ENCODE assay signal across 18 cellular contexts in the genomic region with DNA sequence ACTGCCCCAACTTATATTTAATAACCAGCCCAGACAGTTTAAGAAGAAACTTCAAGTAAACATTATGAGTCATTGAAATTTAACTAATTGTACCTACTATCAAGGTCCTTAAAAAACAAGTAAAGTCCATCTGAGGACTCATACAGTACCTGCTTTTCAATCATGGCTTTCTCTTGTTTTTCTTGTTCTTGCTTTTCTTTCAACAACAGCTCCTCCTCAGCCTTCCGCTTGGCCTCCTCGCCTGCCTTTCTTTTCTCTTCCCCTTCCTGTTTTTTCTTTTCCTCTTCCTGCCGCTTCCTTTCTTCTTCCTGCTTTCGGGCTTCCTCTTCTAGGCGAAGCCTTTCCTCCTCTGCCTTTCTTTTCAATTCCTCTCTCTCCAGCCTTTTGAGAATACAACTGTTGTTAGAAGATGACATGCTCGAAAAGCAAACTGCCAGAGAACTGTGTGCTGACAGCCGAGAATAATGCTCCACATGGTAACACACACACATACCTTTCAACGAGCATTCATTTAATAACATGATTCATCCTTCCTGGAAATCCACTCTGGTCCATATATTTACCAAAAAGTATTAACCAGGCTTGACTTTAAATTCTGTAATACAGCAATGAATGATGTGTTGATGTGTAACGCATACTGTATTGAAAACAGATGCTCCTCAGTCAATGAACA.
"Had no signal": no experiment of that assay in that cellular context is flagged by ENCODE, and none has a peak within 500 bp of the region (broad histone marks: within the 10 kb centered on the region; RNA-seq: fewer than 3 reads in every experiment).

No MANE protein-coding gene starts in this region.

- H3K4me3 ChIP-seq: gastrocnemius medialis, lung, sigmoid colon, spleen, thyroid gland had no signal

- ATAC-seq: activated naive CD4-positive, alpha-beta T cell treated with anti-CD3 and anti-CD28 coated beads, Interleukin-2, amount 50 U/mL, for 72 hours; gastrocnemius medialis had no signal

- H3K27me3 ChIP-seq: gastrocnemius medialis, sigmoid colon, spleen, thyroid gland had no signal

- DNase-seq: activated CD4-positive, alpha-beta T cell treated with anti-CD3 and anti-CD28 coated beads for 1 hour; activated gamma-delta T cell treated with Interleukin-2 at 50 U/mL for 16 hours; amygdala; caudate nucleus; gastrocnemius medialis; head of caudate nucleus; midbrain; nephron progenitor cell; occipital lobe; posterior cingulate gyrus; sigmoid colon; spleen; stimulated activated naive CD4-positive, alpha-beta T cell; T-helper 2 cell; thyroid gland; WERI-Rb-1 had no signal

- H3K27ac ChIP-seq: gastrocnemius medialis, sigmoid colon, spleen, thyroid gland, WERI-Rb-1 had no signal

- H3K4me1 ChIP-seq: gastrocnemius medialis, sigmoid colon, spleen, thyroid gland had no signal

- H3K9me3 ChIP-seq: gastrocnemius medialis, sigmoid colon, thyroid gland had no signal

- H3K36me3 ChIP-seq: gastrocnemius medialis, sigmoid colon, spleen, thyroid gland, WERI-Rb-1 had no signal
